25 cellular contexts compared by ENCODE assay signal in the genomic region with DNA sequence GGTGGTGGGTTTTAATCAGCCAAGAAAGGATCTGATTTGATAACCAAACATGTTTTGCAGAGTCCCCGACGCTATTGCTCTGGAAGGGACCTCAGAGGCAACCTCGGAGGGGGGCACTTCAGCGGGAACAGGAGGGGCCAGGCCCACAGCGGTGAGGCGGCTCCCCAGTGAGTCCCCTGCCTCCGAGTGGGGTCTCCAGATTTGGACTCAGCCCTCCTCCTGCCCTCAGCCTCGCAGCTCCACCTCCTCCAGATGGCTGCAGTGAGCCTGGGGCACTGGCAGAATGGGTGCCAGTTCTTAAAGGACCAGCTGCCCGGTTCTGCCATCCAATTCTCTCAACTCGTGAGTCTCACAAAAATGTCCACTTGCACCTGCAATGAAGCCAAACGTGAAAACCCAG.
"Had no signal": no experiment of that assay in that cellular context is flagged by ENCODE, and none has a peak within 500 bp of the region (broad histone marks: within the 10 kb centered on the region; RNA-seq: fewer than 3 reads in every experiment).

No MANE protein-coding gene starts in this region.

- H3K9ac ChIP-seq: parathyroid adenoma had no signal

- DNase-seq: activated CD4-positive, alpha-beta T cell treated with anti-CD3 and anti-CD28 coated beads, Interleukin-2, amount 10 ng/mL, durations not matched to agents 7 days and 5 days; activated CD4-positive, CD25-positive, alpha-beta regulatory T cell treated with anti-CD3 and anti-CD28 coated beads, Interleukin-2, amount 50 U/mL, for 72 hours; activated CD8-positive, alpha-beta memory T cell treated with anti-CD3 and anti-CD28 coated beads, Interleukin-2, amount 10 ng/mL, durations not matched to agents 7 days and 5 days; activated CD8-positive, alpha-beta T cell treated with anti-CD3 and anti-CD28 coated beads for 36 hours; activated effector memory CD4-positive, alpha-beta T cell treated with anti-CD3 and anti-CD28 coated beads, Interleukin-2, amount 50 U/mL, for 16 hours; activated naive CD4-positive, alpha-beta T cell treated with anti-CD3 and anti-CD28 coated beads, Interleukin-2, amount 10 ng/mL, durations not matched to agents 7 days and 5 days; activated T-cell treated with anti-CD3 and anti-CD28 coated beads for 4 hours; amygdala; effector memory CD8-positive, alpha-beta T cell; glutamatergic neuron; hypothalamus; left ventricle myocardium superior; mammary epithelial cell; midbrain; nephron progenitor cell; nucleus accumbens; stimulated activated CD4-positive, alpha-beta T cell treated with anti-CD3 and anti-CD28 coated beads, Interleukin-4, amount 100 ng/mL, for 4 hours; stimulated activated naive CD8-positive, alpha-beta T cell treated with anti-CD3 and anti-CD28 coated beads, Interleukin-15, Interleukin-2, amounts not matched to agents 100 U/mL and 50 U/mL, for 24 hours; T-helper 1 cell; tibial artery; WERI-Rb-1 had no signal

- H3K4me1 ChIP-seq: parathyroid adenoma had no signal

- H3K27me3 ChIP-seq: esophagus muscularis mucosa had no signal

- H3K27ac ChIP-seq: esophagus muscularis mucosa, parathyroid adenoma, tibial artery, WERI-Rb-1 had no signal

- FAIRE-seq: frontal cortex, TTC549 had no signal

- H2AFZ ChIP-seq: parathyroid adenoma had no signal

- H3K4me3 ChIP-seq: esophagus muscularis mucosa, tibial artery had no signal

- H3K36me3 ChIP-seq: esophagus muscularis mucosa, tibial artery, WERI-Rb-1 had no signal

- H3K79me2 ChIP-seq: parathyroid adenoma had no signal

- ATAC-seq: activated CD8-positive, alpha-beta memory T cell treated with anti-CD3 and anti-CD28 coated beads, Interleukin-2, amount 10 ng/mL, durations not matched to agents 7 days and 5 days; activated CD8-positive, alpha-beta T cell treated with anti-CD3 and anti-CD28 coated beads for 36 hours; effector memory CD8-positive, alpha-beta T cell; stimulated activated naive CD8-positive, alpha-beta T cell treated with anti-CD3 and anti-CD28 coated beads, Interleukin-15, Interleukin-2, amounts not matched to agents 100 U/mL and 50 U/mL, for 24 hours had no signal
